Comparison of ENCODE assay signal across 8 cellular contexts in genomic region chr5:60700347-60700815, GRCh38. TPM values are rescaled to one million over a fixed set of nuclear protein-coding genes. Genes with fewer than 3 reads are reported as not detected.
A peak's percentile ranks its signal among the peaks of the same experiment; 100 is the strongest.
DNase-seq lines count a peak whose midpoint lies in the region; ATAC-seq and TF ChIP-seq lines count a peak whose summit lies in the region.

No MANE protein-coding gene starts in this region.

- 1% methylated on average over 21 of the region's 23 CpGs for WGBS in lower leg skin, 2 donors

- H3K4me1 ChIP-seq in tibial artery: peaks cover 0 to 11% (median 4%) of the 10 kb centered on the region in 4 donors

- H3K27me3 Mint-ChIP-seq in activated naive CD4-positive, alpha-beta T cell treated with anti-CD3 and anti-CD28 coated beads, Interleukin-2, amount 50 U/mL, for 24 hours: no peaks in the 10 kb centered on the region

- H3K9me3 ChIP-seq in tibial artery: no peaks in the 10 kb centered on the region

- H3K4me3 Mint-ChIP-seq in activated naive CD4-positive, alpha-beta T cell treated with anti-CD3 and anti-CD28 coated beads, Interleukin-2, amount 50 U/mL, for 24 hours: peak overlapping the region; percentile 94

- H3K27ac Mint-ChIP-seq in activated naive CD4-positive, alpha-beta T cell treated with anti-CD3 and anti-CD28 coated beads, Interleukin-2, amount 50 U/mL, for 24 hours: peak overlapping the region; percentile 63

- H3K9me3 Mint-ChIP-seq in activated naive CD4-positive, alpha-beta T cell treated with anti-CD3 and anti-CD28 coated beads, Interleukin-2, amount 50 U/mL, for 24 hours: no peaks in the 10 kb centered on the region

- H3K4me3 ChIP-seq in lower leg skin (ENCODE audit: low read depth, poor library complexity, severe bottlenecking) (peak overlapping the region; percentile 62), tibial artery (peak overlapping the region; percentile 76 to 83)

- ATAC-seq in HG02588 (IDR thresholded peaks at IDR 0.05; ENCODE audit: unreplicated experiment): peak; percentile 12

- no peak for DNase-seq in activated naive CD4-positive, alpha-beta T cell treated with Interleukin-2 at 50 U/mL for 16 hours
- DNase-seq in NCI-H1092 (lab: John Stamatoyannopoulos, UW): peak; percentile 7
- DNase-seq in caudate nucleus (lab: John Stamatoyannopoulos, UW): peak in 9 of 61 donors; percentile 15 to 68 (median 49)
- no peak for DNase-seq in lower leg skin (ENCODE audit: low spot score in 2 of 2)
- DNase-seq in tibial artery: no peak
- no peak for DNase-seq in SK-N-DZ (ENCODE audit: low spot score)

- intact Hi-C loops in lower leg skin (cut with DNase I; ENCODE audit: low total_unique reads): no loop called here
- intact Hi-C loops in tibial artery (cut with DNase I; ENCODE audit: low total_unique reads): no loop called here

- H3K36me3 Mint-ChIP-seq in activated naive CD4-positive, alpha-beta T cell treated with anti-CD3 and anti-CD28 coated beads, Interleukin-2, amount 50 U/mL, for 24 hours: no peaks in the 10 kb centered on the region

- no peak for TF ChIP-seq POLR2A in lower leg skin (IDR thresholded peaks at IDR 0.05)

- peaks cover 22% of the 10 kb centered on the region for H3K4me1 Mint-ChIP-seq in activated naive CD4-positive, alpha-beta T cell treated with anti-CD3 and anti-CD28 coated beads, Interleukin-2, amount 50 U/mL, for 24 hours

- H3K27me3 ChIP-seq in tibial artery: no peaks in the 10 kb centered on the region

- H3K36me3 ChIP-seq in tibial artery: no peaks in the 10 kb centered on the region

- TF ChIP-seq CTCF in lower leg skin (IDR thresholded peaks at IDR 0.05): no peak
- TF ChIP-seq CTCF in tibial artery (IDR thresholded peaks at IDR 0.05): no peak

- H3K27ac ChIP-seq in caudate nucleus (ENCODE audit: low read depth, low read length) (peak overlapping the region; percentile 36), tibial artery (peak overlapping the region; percentile 79 to 86)

RNA-seq across cellular contexts. Expression of gene DEPDC1B, which starts 0.4 kb away (rescaled TPM):
- 1 to 10 TPM in 2 of 4 donors, under 1 TPM in 2; 0.13 to 2.9 (median 1.3) TPM for total RNA-seq in lower leg skin
- polyA plus RNA-seq in SK-N-DZ (2014; cell fraction: cytosol; rRNA removed): 50.4 and 52.4 TPM in 2 replicates
- polyA plus RNA-seq in SK-N-DZ (2014; cell fraction: nucleus; rRNA removed): 51.1 and 65.7 TPM in 2 replicates
